Comparison of ENCODE assay signal across 16 cellular contexts in the genomic region with DNA sequence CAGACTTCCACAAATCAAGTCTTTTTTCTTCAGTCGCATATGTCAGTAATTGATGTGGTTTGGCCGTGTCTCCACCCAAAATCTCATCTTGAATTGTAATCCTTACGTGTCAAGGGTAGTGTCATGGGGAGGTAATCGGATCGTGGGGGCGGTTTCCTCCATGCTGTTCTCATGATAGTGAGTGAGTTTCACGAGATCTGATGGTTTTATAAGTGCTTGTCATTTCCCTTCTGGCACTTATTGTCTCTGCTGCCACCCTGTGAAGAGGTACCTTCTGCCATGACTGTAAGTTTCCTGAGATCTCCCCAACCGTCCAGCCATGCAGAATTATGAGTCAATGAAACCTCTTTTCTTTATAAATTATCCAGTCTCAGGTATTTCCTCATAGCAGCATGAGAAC.
DNase-seq lines count a peak whose midpoint lies in the region; ATAC-seq and FAIRE-seq lines count a peak whose summit lies in the region.
"Had no signal": no experiment of that assay in that cellular context is flagged by ENCODE, and none has a peak within 500 bp of the region (broad histone marks: within the 10 kb centered on the region; RNA-seq: fewer than 3 reads in every experiment).

No MANE protein-coding gene starts in this region.

- no peaks in the 10 kb centered on the region for H3K36me3 ChIP-seq in naive thymus-derived CD4-positive, alpha-beta T cell (ENCODE audit: control insufficient read depth in 2 of 3, insufficient read depth in 3 of 3, low read length in 3 of 3)
- H3K36me3 ChIP-seq: neutrophil, sigmoid colon had no signal

- H3K9me3 Mint-ChIP-seq in activated naive CD4-positive, alpha-beta T cell treated with anti-CD3 and anti-CD28 coated beads for 36 hours, result no peaks in the 10 kb centered on the region
- H3K9me3 Mint-ChIP-seq in naive thymus-derived CD4-positive, alpha-beta T cell, result peaks cover 0 to 5% (median 0%) of the 10 kb centered on the region in 11 donors

- no peak overlapping the region for H3K27ac ChIP-seq in naive thymus-derived CD4-positive, alpha-beta T cell (ENCODE audit: low read depth, low read length)
- H3K27ac ChIP-seq: neutrophil, sigmoid colon had no signal

- H3K4me3 Mint-ChIP-seq in activated naive CD4-positive, alpha-beta T cell treated with anti-CD3 and anti-CD28 coated beads for 36 hours, result no peak overlapping the region
- peak overlapping the region in 2 of 10 donors; percentile 12 to 53 for H3K4me3 Mint-ChIP-seq in naive thymus-derived CD4-positive, alpha-beta T cell
- H3K4me3 Mint-ChIP-seq: activated naive CD8-positive, alpha-beta T cell had no signal

- intact Hi-C loops in activated naive CD4-positive, alpha-beta T cell treated with anti-CD3 and anti-CD28 coated beads for 36 hours (cut with micrococcal nuclease), result loop anchor here (1.0 to 10.0 kb wide), 5 partner anchors 9 to 471 kb away; no protein-coding TSS in a partner anchor
- intact Hi-C loops in naive thymus-derived CD4-positive, alpha-beta T cell (cut with micrococcal nuclease), result no loop called here

- peaks cover 9% of the 10 kb centered on the region for H3K4me1 Mint-ChIP-seq in activated naive CD4-positive, alpha-beta T cell treated with anti-CD3 and anti-CD28 coated beads for 36 hours (ENCODE audit: low read depth)
- peaks cover 0 to 33% (median 11%) of the 10 kb centered on the region in 7 donors for H3K4me1 Mint-ChIP-seq in naive thymus-derived CD4-positive, alpha-beta T cell

- H3K27me3 ChIP-seq in naive thymus-derived CD4-positive, alpha-beta T cell (ENCODE audit: control insufficient read depth in 2 of 2, insufficient read depth in 2 of 2, low read length in 2 of 2), result no peaks in the 10 kb centered on the region
- H3K27me3 ChIP-seq: neutrophil, sigmoid colon had no signal

- no peaks in the 10 kb centered on the region for H3K36me3 Mint-ChIP-seq in activated naive CD4-positive, alpha-beta T cell treated with anti-CD3 and anti-CD28 coated beads for 36 hours (ENCODE audit: low read depth)
- no peaks in the 10 kb centered on the region for H3K36me3 Mint-ChIP-seq in naive thymus-derived CD4-positive, alpha-beta T cell
- H3K36me3 Mint-ChIP-seq: activated naive CD8-positive, alpha-beta T cell had no signal

- CTCF ChIA-PET in activated naive CD4-positive, alpha-beta T cell treated with anti-CD3 and anti-CD28 coated beads for 36 hours (lab: Charles Lee), result interaction anchor here (0.6 kb wide), 1 partner anchor 1483 kb away, joined by 4 read pairs; no protein-coding TSS in a partner anchor
- CTCF ChIA-PET in naive thymus-derived CD4-positive, alpha-beta T cell (lab: Charles Lee), result no interaction called here

- peak; percentile 69 for DNase-seq in activated naive CD4-positive, alpha-beta T cell treated with anti-CD3 and anti-CD28 coated beads for 36 hours
- DNase-seq in activated naive CD4-positive, alpha-beta T cell (lab: John Stamatoyannopoulos, UW), result no peak
- peak; percentile 17 to 37 for DNase-seq in activated CD4-positive, alpha-beta T cell treated with anti-CD3 and anti-CD28 coated beads, Interleukin-2, amount 50 U/mL, for 4 hours
- DNase-seq in naive thymus-derived CD4-positive, alpha-beta T cell, result peak in 4 of 9 donors; percentile 7 to 37 (median 19)
- DNase-seq in urothelium cell line (ENCODE audit: low spot score) (peak; percentile 33), SKM-1 (lab: John Stamatoyannopoulos, UW; ENCODE audit: unreplicated experiment) (no peak)
- DNase-seq: Calu3, left cardiac atrium, midbrain, NCI-H2029 treated with DMSO at 0.1 percent for 48 hours, sigmoid colon, SW 1271 had no signal

- H3K27ac Mint-ChIP-seq in activated naive CD4-positive, alpha-beta T cell treated with anti-CD3 and anti-CD28 coated beads for 36 hours, result no peak overlapping the region
- H3K27ac Mint-ChIP-seq in naive thymus-derived CD4-positive, alpha-beta T cell, result peak overlapping the region in 1 of 9 donors; percentile 5
- H3K27ac Mint-ChIP-seq: activated naive CD8-positive, alpha-beta T cell had no signal

- peak; percentile 54 for ATAC-seq in naive thymus-derived CD4-positive, alpha-beta T cell
- ATAC-seq in GM18861 (IDR thresholded peaks at IDR 0.05; ENCODE audit: unreplicated experiment), result no peak
- no peak for ATAC-seq in HG02973 (IDR thresholded peaks at IDR 0.05; ENCODE audit: unreplicated experiment)
- ATAC-seq: left cardiac atrium had no signal

- POLR2A ChIA-PET in naive thymus-derived CD4-positive, alpha-beta T cell (lab: Charles Lee), result no interaction called here

- H3K9me3 ChIP-seq in naive thymus-derived CD4-positive, alpha-beta T cell (ENCODE audit: control insufficient read depth in 2 of 3, low read length in 3 of 3), result no peaks in the 10 kb centered on the region
- H3K9me3 ChIP-seq: neutrophil, sigmoid colon had no signal

- H3K27me3 Mint-ChIP-seq in activated naive CD4-positive, alpha-beta T cell treated with anti-CD3 and anti-CD28 coated beads for 36 hours (ENCODE audit: low read depth), result no peaks in the 10 kb centered on the region
- H3K27me3 Mint-ChIP-seq in naive thymus-derived CD4-positive, alpha-beta T cell, result peaks cover 0 to 5% (median 0%) of the 10 kb centered on the region in 5 donors
- H3K27me3 Mint-ChIP-seq: activated naive CD8-positive, alpha-beta T cell had no signal

- H3K4me3 ChIP-seq in naive thymus-derived CD4-positive, alpha-beta T cell (ENCODE audit: low read length), result no peak overlapping the region
- H3K4me3 ChIP-seq: sigmoid colon had no signal

- H3K4me1 ChIP-seq in naive thymus-derived CD4-positive, alpha-beta T cell (ENCODE audit: control insufficient read depth in 2 of 2, insufficient read depth in 2 of 2, low read length in 2 of 2), result no peaks in the 10 kb centered on the region

- peak; percentile 32 for FAIRE-seq in urothelium cell line (lab: Jason Lieb, UNC)

Comparison
In these comparisons a context has a peak if more than half of its experiments do, and no peak if none do; other contexts are left out.
1. DNase-seq: peak in activated naive CD4-positive, alpha-beta T cell treated with anti-CD3 and anti-CD28 coated beads for 36 hours (single experiment), activated CD4-positive, alpha-beta T cell treated with anti-CD3 and anti-CD28 coated beads, Interleukin-2, amount 50 U/mL, for 4 hours (2 of 2) and urothelium cell line (single experiment); none in activated naive CD4-positive, alpha-beta T cell (0 of 4) and SKM-1 (single experiment).